ENCODE assay signal across 15 cellular contexts in genomic region chr6:31178143-31179041, GRCh38. TPM values are rescaled to one million over a fixed set of nuclear protein-coding genes. Genes with fewer than 3 reads are reported as not detected.
DNase-seq lines count a peak whose midpoint lies in the region; ATAC-seq and TF ChIP-seq lines count a peak whose summit lies in the region.
"Had no signal": no experiment of that assay in that cellular context is flagged by ENCODE, and none has a peak within 500 bp of the region (broad histone marks: within the 10 kb centered on the region; RNA-seq: fewer than 3 reads in every experiment).

No MANE protein-coding gene starts in this region.

- DNase-seq in SK-N-SH = no peak
- peak; percentile 48 for DNase-seq in LNCaP clone FGC (ENCODE audit: low read depth)
- no peak for DNase-seq in activated naive CD8-positive, alpha-beta T cell treated with anti-CD3 and anti-CD28 coated beads, Interleukin-2, amount 50 U/mL, for 24 hours
- DNase-seq in mucosa of descending colon = peak in 1 of 3 donors; percentile 40
- DNase-seq in lower leg skin (ENCODE audit: low spot score in 2 of 2) = no peak
- DNase-seq: Caco-2, midbrain, spleen had no signal

- H3K27ac ChIP-seq in SK-N-SH (ENCODE audit: low read depth in 2 of 2, low read length in 1 of 2) = no peak overlapping the region
- H3K27ac ChIP-seq: tibial nerve had no signal

- H3K79me2 ChIP-seq in SK-N-SH (ENCODE audit: insufficient read depth) = no peaks in the 10 kb centered on the region

- no peaks in the 10 kb centered on the region for H3K27me3 Mint-ChIP-seq in activated naive CD8-positive, alpha-beta T cell treated with anti-CD3 and anti-CD28 coated beads, Interleukin-2, amount 50 U/mL, for 24 hours

- H3K9ac ChIP-seq in SK-N-SH = no peak overlapping the region

- H3K27ac Mint-ChIP-seq in activated naive CD8-positive, alpha-beta T cell treated with anti-CD3 and anti-CD28 coated beads, Interleukin-2, amount 50 U/mL, for 24 hours = peak overlapping the region; percentile 49

- H3K9me2 ChIP-seq in SK-N-SH = no peaks in the 10 kb centered on the region

- CTCF ChIA-PET in SK-N-SH (lab: Yijun Ruan, JAX) = interaction anchor here (0.6 kb wide), 1 partner anchor 1165 kb away, joined by 3 read pairs; no protein-coding TSS in a partner anchor

- no peak for TF ChIP-seq EP300 in SK-N-SH (IDR thresholded peaks at IDR 0.05; ENCODE audit: borderline replicate concordance in 1 of 2, low read depth in 1 of 2, low read length in 1 of 2)

- H3K4me1 ChIP-seq in SK-N-SH (ENCODE audit: control insufficient read depth in 1 of 2, insufficient read depth in 2 of 2, low read depth in 1 of 2, low read length in 1 of 2) (no peaks in the 10 kb centered on the region), mucosa of descending colon (ENCODE audit: low read depth) (peaks cover 11% of the 10 kb centered on the region)
- H3K4me1 ChIP-seq: Caco-2, tibial nerve had no signal

- 58% methylated on average over 8 of the region's 8 CpGs for WGBS in SK-N-SH (ENCODE audit: low lambda C conversion rate)
- WGBS in lower leg skin, 2 donors = 41 to 48% methylated on average over 8 of the region's 8 CpGs

- no peak for TF ChIP-seq POLR2A in lower leg skin (IDR thresholded peaks at IDR 0.05)

- no peaks in the 10 kb centered on the region for H3K9me3 ChIP-seq in SK-N-SH
- H3K9me3 ChIP-seq in mucosa of descending colon = no peaks in the 10 kb centered on the region
- H3K9me3 ChIP-seq: Caco-2, spleen, tibial nerve had no signal

- no peak overlapping the region for H3K4me2 ChIP-seq in SK-N-SH

- H3F3A ChIP-seq in SK-N-SH (replicated peaks; ENCODE audit: insufficient read depth) = no peaks in the 10 kb centered on the region

- intact Hi-C loops in mucosa of descending colon (cut with DNase I, micrococcal nuclease) (no loop called here), lower leg skin (cut with DNase I; ENCODE audit: low total_unique reads) (no loop called here)

- ATAC-seq in SK-N-SH treated with all-trans-retinoic acid at 6 μM for 48 hours = no peak
- ATAC-seq in activated naive CD8-positive, alpha-beta T cell treated with anti-CD3 and anti-CD28 coated beads, Interleukin-2, amount 50 U/mL, for 24 hours = no peak
- ATAC-seq in mucosa of descending colon = peak; percentile 88
- ATAC-seq in GM21717 (IDR thresholded peaks at IDR 0.05; ENCODE audit: unreplicated experiment) = no peak
- ATAC-seq in HG02678 (IDR thresholded peaks at IDR 0.05; ENCODE audit: unreplicated experiment) = no peak

- no peaks in the 10 kb centered on the region for H3K9me3 Mint-ChIP-seq in activated naive CD8-positive, alpha-beta T cell treated with anti-CD3 and anti-CD28 coated beads, Interleukin-2, amount 50 U/mL, for 24 hours

- no peak overlapping the region for H3K4me3 Mint-ChIP-seq in activated naive CD8-positive, alpha-beta T cell treated with anti-CD3 and anti-CD28 coated beads, Interleukin-2, amount 50 U/mL, for 24 hours

- H2AFZ ChIP-seq in SK-N-SH (ENCODE audit: low read depth) = peak overlapping the region; percentile 63; the same call in 1 of the 2 replicates

- no peak for TF ChIP-seq CTCF in SK-N-SH (IDR thresholded peaks at IDR 0.05)
- no peak for TF ChIP-seq CTCF in LNCaP clone FGC (IDR thresholded peaks at IDR 0.05; ENCODE audit: control insufficient read depth, extremely low read depth, insufficient read depth)
- no peak for TF ChIP-seq CTCF in mucosa of descending colon (IDR thresholded peaks at IDR 0.05)
- TF ChIP-seq CTCF in lower leg skin (IDR thresholded peaks at IDR 0.05) = no peak

- H3K36me3 ChIP-seq in SK-N-SH (replicated peaks in 1 of 2; ENCODE audit: control insufficient read depth in 1 of 2, insufficient read depth in 2 of 2, low read length in 1 of 2) (no peaks in the 10 kb centered on the region), mucosa of descending colon (ENCODE audit: low read depth) (no peaks in the 10 kb centered on the region)
- H3K36me3 ChIP-seq: tibial nerve had no signal

- H3K4me3 ChIP-seq in SK-N-SH (ENCODE audit: low read depth in 2 of 2, low read length in 1 of 2) (no peak overlapping the region), LNCaP clone FGC (ENCODE audit: low read depth, low read length) (no peak overlapping the region), mucosa of descending colon (no peak overlapping the region), lower leg skin (ENCODE audit: low read depth, poor library complexity, severe bottlenecking) (no peak overlapping the region)
- H3K4me3 ChIP-seq: spleen, tibial nerve had no signal

- H3K4me1 Mint-ChIP-seq in activated naive CD8-positive, alpha-beta T cell treated with anti-CD3 and anti-CD28 coated beads, Interleukin-2, amount 50 U/mL, for 24 hours = peaks cover 18% of the 10 kb centered on the region

- POLR2A ChIA-PET in SK-N-SH (lab: Yijun Ruan, JAX) = no interaction called here

- no peaks in the 10 kb centered on the region for H4K20me1 ChIP-seq in SK-N-SH (ENCODE audit: insufficient read depth)

- H3K27me3 ChIP-seq in SK-N-SH (ENCODE audit: insufficient read depth) = no peaks in the 10 kb centered on the region
- H3K27me3 ChIP-seq: spleen, tibial nerve had no signal

- no peak for TF ChIP-seq RAD21 in SK-N-SH (IDR thresholded peaks at IDR 0.05; ENCODE audit: low read length)

- no peaks in the 10 kb centered on the region for H3K36me3 Mint-ChIP-seq in activated naive CD8-positive, alpha-beta T cell treated with anti-CD3 and anti-CD28 coated beads, Interleukin-2, amount 50 U/mL, for 24 hours (ENCODE audit: low read depth)

TF ChIP-seq in SK-N-SH, 30 proteins besides CTCF, POLR2A, EP300 and RAD21 (continues in another document):
- no peak for TF ChIP-seq ELF1 (IDR thresholded peaks at IDR 0.05)
- no peak for TF ChIP-seq ZBTB33 (IDR thresholded peaks at IDR 0.05; ENCODE audit: borderline replicate concordance, low read depth)
- TF ChIP-seq FOSL2 (IDR thresholded peaks at IDR 0.05; ENCODE audit: borderline replicate concordance, low read depth) = no peak
- no peak for TF ChIP-seq JUND (IDR thresholded peaks at IDR 0.05)
- no peak for TF ChIP-seq FOXJ3 (CRISPR knock-in tag; IDR thresholded peaks at IDR 0.05)

TF ChIP-seq in SK-N-SH treated with all-trans-retinoic acid at 6 μM for 48 hours, 23 proteins besides CTCF, POLR2A, EP300 and RAD21:
- no peak for TF ChIP-seq TCF4 (CRISPR knock-in tag; IDR thresholded peaks at IDR 0.05; ENCODE audit: borderline replicate concordance)
TF ChIP-seq in SK-N-SH treated with all-trans-retinoic acid at 6 μM for 48 hours: peak in this region for 0.

RNA-seq across cellular contexts. Expression of gene POU5F1, which starts 7.9 kb away (rescaled TPM):
- polyA plus RNA-seq in SK-N-SH (2012; rRNA removed) = not detected in 2 replicates
- polyA plus RNA-seq in SK-N-SH (2012; cell fraction: cytosol; rRNA removed) = not detected in 2 replicates
- 0.02 TPM in 1 of 2 replicates, not detected in the other for polyA plus RNA-seq in SK-N-SH (2012; cell fraction: nucleus; rRNA removed)
- total RNA-seq in mucosa of descending colon = 1 to 10 TPM; 2.1 to 5.8 (median 3.4) TPM
- 1 to 10 TPM in 3 of 4 donors, under 1 TPM in 1; 0.47 to 5.2 (median 3.3) TPM for total RNA-seq in lower leg skin
- total RNA-seq: A673, Caco-2, M059J, NCI-H460 had no signal

RNA-seq across cellular contexts. Expression of gene TCF19, which starts 20.0 kb away (rescaled TPM):
- polyA plus RNA-seq in SK-N-SH (2012; rRNA removed) = 7.0 and 9.3 TPM in 2 replicates
- 4.5 and 6.7 TPM in 2 replicates for polyA plus RNA-seq in SK-N-SH (2012; cell fraction: cytosol; rRNA removed)
- polyA plus RNA-seq in SK-N-SH (2012; cell fraction: nucleus; rRNA removed) = 14.9 and 15.7 TPM in 2 replicates
- total RNA-seq in mucosa of descending colon = 10 to 100 TPM in 1 of 3 donors, 1 to 10 TPM in 2; 5.3 to 13.2 (median 7.3) TPM
- total RNA-seq in lower leg skin = 10 to 100 TPM; 18.9 to 24.2 (median 20.8) TPM

RNA-seq across cellular contexts. Expression of gene CCHCR1, which starts 20.8 kb away (rescaled TPM):
- polyA plus RNA-seq in SK-N-SH (2012; rRNA removed) = 15.5 and 18.7 TPM in 2 replicates
- polyA plus RNA-seq in SK-N-SH (2012; cell fraction: cytosol; rRNA removed) = 6.0 and 10.0 TPM in 2 replicates
- polyA plus RNA-seq in SK-N-SH (2012; cell fraction: nucleus; rRNA removed) = 46.7 and 87.3 TPM in 2 replicates
- total RNA-seq in mucosa of descending colon (10 to 100 TPM; 25.7 to 53.3 (median 43.4) TPM), lower leg skin (10 to 100 TPM; 13.1 to 34.1 (median 21.7) TPM)

RNA-seq across cellular contexts. Expression of gene PSORS1C2, which starts 39.5 kb away (rescaled TPM):
- not detected in 2 replicates for polyA plus RNA-seq in SK-N-SH (2012; rRNA removed)
- polyA plus RNA-seq in SK-N-SH (2012; cell fraction: cytosol; rRNA removed) = 0.03 TPM in 1 of 2 replicates, not detected in the other
- not detected in 2 replicates for polyA plus RNA-seq in SK-N-SH (2012; cell fraction: nucleus; rRNA removed)
- total RNA-seq in mucosa of descending colon = not detected
- 10 to 100 TPM; 34.8 to 55.5 (median 44.1) TPM for total RNA-seq in lower leg skin
- total RNA-seq: A673, Caco-2, M059J, NCI-H460, spleen, tibial nerve had no signal
- polyA plus RNA-seq: spleen had no signal

RNA-seq across cellular contexts. Expression of gene CDSN, which starts 58.1 kb away (rescaled TPM):
- 0.02 TPM in 1 of 2 replicates, not detected in the other for polyA plus RNA-seq in SK-N-SH (2012; rRNA removed)
- not detected in 2 replicates for polyA plus RNA-seq in SK-N-SH (2012; cell fraction: cytosol; rRNA removed)
- polyA plus RNA-seq in SK-N-SH (2012; cell fraction: nucleus; rRNA removed) = not detected in 2 replicates
- total RNA-seq in mucosa of descending colon (not detected), lower leg skin (1,000 to 10,000 TPM in 1 of 4 donors, 100 to 1,000 TPM in 3; 480 to 1,164 (median 686) TPM)
- total RNA-seq: A673, Caco-2, M059J, NCI-H460, spleen, tibial nerve had no signal
- polyA plus RNA-seq: spleen had no signal
